27 cellular contexts compared by ENCODE assay signal in the genomic region with DNA sequence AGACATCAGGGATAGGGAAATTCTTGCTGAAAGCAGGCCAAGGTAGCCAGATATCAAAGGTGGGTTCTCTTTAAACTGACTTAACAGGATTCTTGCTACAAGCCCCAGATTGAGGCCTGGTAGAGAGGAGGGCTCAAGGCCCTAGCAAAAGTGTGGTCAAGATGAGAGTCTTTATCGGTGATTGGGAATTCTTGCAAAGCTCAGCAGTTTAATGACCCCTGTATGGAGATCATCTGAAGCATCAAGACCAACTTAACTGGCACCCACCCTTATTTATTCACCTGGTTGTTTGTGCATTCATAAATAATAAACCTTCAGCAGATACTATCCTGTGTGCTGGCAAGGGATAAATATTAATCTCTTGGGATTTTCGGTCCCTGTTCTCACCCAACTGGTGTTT. TPM values are rescaled to one million over a fixed set of nuclear protein-coding genes. Genes with fewer than 3 reads are reported as not detected.
DNase-seq lines count a peak whose midpoint lies in the region; ATAC-seq, FAIRE-seq and TF ChIP-seq lines count a peak whose summit lies in the region.
"Had no signal": no experiment of that assay in that cellular context is flagged by ENCODE, and none has a peak within 500 bp of the region (broad histone marks: within the 10 kb centered on the region; RNA-seq: fewer than 3 reads in every experiment).

No MANE protein-coding gene starts in this region.

- H3K4me3 ChIP-seq in cardiac muscle cell: no peak overlapping the region
- H3K4me3 ChIP-seq in left ventricle myocardium inferior: no peak overlapping the region
- H3K4me3 ChIP-seq in gastrocnemius medialis: no peak overlapping the region
- H3K4me3 ChIP-seq: BLaER1 treated with 17β-estradiol and CSF1 and Interleukin-3, amounts not matched to agents 10 nM and 100 nM; HAP-1; SJSA1 had no signal

- H3K9me3 Mint-ChIP-seq in central memory CD8-positive, alpha-beta T cell: no peaks in the 10 kb centered on the region
- H3K9me3 Mint-ChIP-seq: CD4-positive, alpha-beta memory T cell; HFFc6 had no signal

- no peak for TF ChIP-seq POLR2A in gastrocnemius medialis (IDR thresholded peaks at IDR 0.05)

- no peaks in the 10 kb centered on the region for H3K27me3 Mint-ChIP-seq in central memory CD8-positive, alpha-beta T cell
- H3K27me3 Mint-ChIP-seq: CD4-positive, alpha-beta memory T cell had no signal

- peaks cover 63% of the 10 kb centered on the region for H3K4me1 Mint-ChIP-seq in central memory CD8-positive, alpha-beta T cell

- TF ChIP-seq CTCF in cardiac muscle cell (IDR thresholded peaks at IDR 0.05; ENCODE audit: low read depth, low read length) (no peak), left ventricle myocardium inferior (IDR thresholded peaks at IDR 0.05; ENCODE audit: borderline replicate concordance) (no peak), gastrocnemius medialis (IDR thresholded peaks at IDR 0.05 in 4 of 5, conservative IDR thresholded peaks at IDR 0.05 in 1 of 5) (no peak)

- intact Hi-C loops in left ventricle myocardium inferior (cut with micrococcal nuclease): no loop called here
- intact Hi-C loops in gastrocnemius medialis (cut with DNase I; ENCODE audit: low total_unique reads): no loop called here

- H3K4me3 Mint-ChIP-seq in central memory CD8-positive, alpha-beta T cell: no peak overlapping the region
- H3K4me3 Mint-ChIP-seq: HFFc6 had no signal

- H3K9me3 ChIP-seq in cardiac muscle cell (ENCODE audit: low read depth) (no peaks in the 10 kb centered on the region), left ventricle myocardium inferior (replicated peaks) (no peaks in the 10 kb centered on the region), gastrocnemius medialis (no peaks in the 10 kb centered on the region)
- H3K9me3 ChIP-seq: BLaER1 treated with 17β-estradiol and CSF1 and Interleukin-3, amounts not matched to agents 10 nM and 100 nM; Caco-2; HAP-1; SJSA1 had no signal

- peak; percentile 49 for FAIRE-seq in GM19239 (lab: Jason Lieb, UNC)
- FAIRE-seq: A204.1 had no signal

- H3K36me3 Mint-ChIP-seq in central memory CD8-positive, alpha-beta T cell (ENCODE audit: insufficient read depth): peaks cover 11% of the 10 kb centered on the region

- H3K27ac Mint-ChIP-seq in central memory CD8-positive, alpha-beta T cell (ENCODE audit: low read depth): peak overlapping the region; percentile 11
- H3K27ac Mint-ChIP-seq: HFFc6 had no signal

- ATAC-seq in central memory CD8-positive, alpha-beta T cell (replicated peaks; ENCODE audit: extremely low read depth, poor library complexity, severe bottlenecking): no peak
- ATAC-seq in gastrocnemius medialis: no peak
- ATAC-seq in GM21447 (IDR thresholded peaks at IDR 0.05; ENCODE audit: unreplicated experiment): no peak

- H3K36me3 ChIP-seq in cardiac muscle cell: no peaks in the 10 kb centered on the region
- no peaks in the 10 kb centered on the region for H3K36me3 ChIP-seq in left ventricle myocardium inferior
- no peaks in the 10 kb centered on the region for H3K36me3 ChIP-seq in gastrocnemius medialis

- in situ Hi-C loops in gastrocnemius medialis (cut with MboI; ENCODE audit: low sequenced_read_pairs in 4 of 4): loop anchor here in 2 of 4 donors (10.0 kb wide), 2 partner anchors 202 to 212 kb away; no protein-coding TSS in a partner anchor

- H3K27me3 ChIP-seq in cardiac muscle cell (no peaks in the 10 kb centered on the region), left ventricle myocardium inferior (ENCODE audit: low read depth) (no peaks in the 10 kb centered on the region), gastrocnemius medialis (no peaks in the 10 kb centered on the region)
- H3K27me3 ChIP-seq: BLaER1 treated with 17β-estradiol and CSF1 and Interleukin-3, amounts not matched to agents 10 nM and 100 nM; SJSA1 had no signal

- DNase-seq in cardiac muscle cell (ENCODE audit: low read depth in 1 of 2, low spot score in 1 of 2) (no peak), left ventricle myocardium inferior (no peak), GM19239 (ENCODE audit: insufficient read length, low spot score) (no peak), gastrocnemius medialis (no peak), SKM-1 treated with dmso at 0.1 percent for 144 hours (lab: John Stamatoyannopoulos, UW; ENCODE audit: unreplicated experiment) (no peak), NCI-H345 treated with DMSO at 0.1 percent for 48 hours (lab: John Stamatoyannopoulos, UW; ENCODE audit: unreplicated experiment) (no peak)
- no peak for DNase-seq in central memory CD8-positive, alpha-beta T cell (ENCODE audit: low spot score in 2 of 2)
- DNase-seq: AML-193; Caco-2; CD4-positive, alpha-beta memory T cell; GOT3; HFFc6; Kasumi-1; MV-4-11; NCI-H1105; NCI-H146; NCI-H1930; NCI-H2107; NCI-H446; NCI-H526; Right ventricle myocardium superior; RPMI8226 had no signal

- H3K27ac ChIP-seq in cardiac muscle cell: peak overlapping the region; percentile 14
- no peak overlapping the region for H3K27ac ChIP-seq in left ventricle myocardium inferior (replicated peaks)
- H3K27ac ChIP-seq in gastrocnemius medialis: peak overlapping the region; percentile 56 to 76 (median 70)
- H3K27ac ChIP-seq: BLaER1 treated with 17β-estradiol and CSF1 and Interleukin-3, amounts not matched to agents 10 nM and 100 nM; SJSA1 had no signal

- H3K4me1 ChIP-seq in cardiac muscle cell (ENCODE audit: low read depth): peaks cover 20% of the 10 kb centered on the region
- peaks cover 79% of the 10 kb centered on the region for H3K4me1 ChIP-seq in left ventricle myocardium inferior
- H3K4me1 ChIP-seq in gastrocnemius medialis: peaks cover 41 to 63% of the 10 kb centered on the region in 2 donors
- H3K4me1 ChIP-seq: Caco-2 had no signal

RNA-seq across cellular contexts. Expression of gene FAM120B, which starts 6.3 kb away (rescaled TPM):
- total RNA-seq in cardiac muscle cell: 13.2 and 13.5 TPM in 2 replicates
- polyA plus RNA-seq in cardiac muscle cell: 24.9 and 25.7 TPM in 2 replicates
- total RNA-seq in left ventricle myocardium inferior: 20.1 TPM
- total RNA-seq in gastrocnemius medialis: 10 to 100 TPM; 10.7 to 17.0 (median 13.5) TPM

RNA-seq across cellular contexts. Expression of gene DLL1, which starts 22.0 kb away (rescaled TPM):
- 4.3 and 4.7 TPM in 2 replicates for total RNA-seq in cardiac muscle cell
- 2.2 and 5.3 TPM in 2 replicates for polyA plus RNA-seq in cardiac muscle cell
- total RNA-seq in left ventricle myocardium inferior: 11.7 TPM
- total RNA-seq in gastrocnemius medialis: 1 to 10 TPM; 1.8 to 3.7 (median 3.3) TPM
